ENCODE assay signal across 19 cellular contexts in the genomic region with DNA sequence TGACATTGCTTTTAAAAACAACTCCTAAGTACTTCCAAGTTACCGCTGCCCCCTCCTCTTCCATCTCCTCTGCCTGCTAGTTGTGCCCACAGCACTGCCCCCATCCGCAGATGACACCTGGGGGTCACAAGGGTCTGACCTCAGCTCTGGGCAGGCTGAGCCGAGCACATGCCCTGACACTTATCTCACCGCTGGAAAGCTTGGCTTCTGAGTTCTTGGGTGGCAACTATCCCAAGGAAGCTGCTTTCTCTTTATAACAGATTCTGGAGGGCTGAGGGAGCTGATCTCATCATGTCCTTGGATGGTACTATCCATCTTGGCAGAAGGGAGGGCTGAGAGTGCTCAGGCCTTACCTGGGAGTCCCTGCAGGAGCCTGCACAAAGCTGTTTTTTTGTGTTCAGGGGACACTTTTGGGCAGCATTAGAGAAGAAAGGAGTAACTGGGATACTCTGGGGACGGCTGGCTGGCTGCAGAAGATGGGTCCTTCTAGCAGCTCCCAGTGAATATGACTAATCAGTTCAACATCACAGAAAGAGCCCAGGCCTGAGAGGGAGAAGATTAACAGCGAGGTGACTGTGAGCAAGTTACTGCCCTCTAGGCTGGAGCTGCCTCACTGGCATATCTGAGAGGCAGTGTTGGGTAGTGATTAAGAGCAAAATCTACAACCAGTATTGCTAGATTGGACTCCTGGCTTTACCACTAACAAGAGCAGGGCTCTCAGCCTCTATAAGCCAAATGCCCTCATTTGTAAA.
DNase-seq lines count a peak whose midpoint lies in the region; ATAC-seq and FAIRE-seq lines count a peak whose summit lies in the region.
"Had no signal": no experiment of that assay in that cellular context is flagged by ENCODE, and none has a peak within 500 bp of the region (broad histone marks: within the 10 kb centered on the region; RNA-seq: fewer than 3 reads in every experiment).

No MANE protein-coding gene starts in this region.

- no peak for FAIRE-seq in RCC 7860 (lab: Jason Lieb, UNC)
- FAIRE-seq: G401.6, GM12891 had no signal

- DNase-seq in ELR (ENCODE audit: low read depth) (peak; percentile 59), RCC 7860 (ENCODE audit: low spot score) (peak; percentile 55), renal cortical epithelial cell (ENCODE audit: low read depth) (peak; percentile 54), NAMALWA (ENCODE audit: low spot score) (no peak), NCI-H748 (lab: John Stamatoyannopoulos, UW; ENCODE audit: unreplicated experiment) (no peak), NCI-H345 treated with DMSO at 0.1 percent for 48 hours (lab: John Stamatoyannopoulos, UW; ENCODE audit: unreplicated experiment) (no peak)
- DNase-seq: activated CD4-positive, CD25-positive, alpha-beta regulatory T cell; activated CD8-positive, alpha-beta T cell treated with anti-CD3 and anti-CD28 coated beads, Interleukin-2, amount 10 ng/mL, durations not matched to agents 7 days and 5 days; activated naive CD8-positive, alpha-beta T cell treated with anti-CD3 and anti-CD28 coated beads, Interleukin-2, amount 10 ng/mL, durations not matched to agents 7 days and 5 days; activated T-cell treated with anti-CD3 and anti-CD28 coated beads, Interleukin-2, amount 50 U/mL, for 72 hours; Calu3; left cardiac atrium; NCI-H1048; stimulated activated CD4-positive, alpha-beta T cell treated with anti-CD3 and anti-CD28 coated beads, Interleukin-2, amount 100 ng/mL, for 24 hours had no signal

- ATAC-seq in esophagus mucosa (peak; percentile 69), HG03095 (IDR thresholded peaks at IDR 0.05; ENCODE audit: unreplicated experiment) (no peak)
- ATAC-seq: activated CD8-positive, alpha-beta T cell treated with anti-CD3 and anti-CD28 coated beads, Interleukin-2, amount 10 ng/mL, durations not matched to agents 7 days and 5 days; activated T-cell treated with anti-CD3 and anti-CD28 coated beads, Interleukin-2, amount 50 U/mL, for 72 hours; sciatic nerve had no signal

Comparison
In these comparisons a context has a peak if more than half of its experiments do, and no peak if none do; other contexts are left out.
1. DNase-seq: peak in ELR (single experiment), RCC 7860 (single experiment) and renal cortical epithelial cell (single experiment); none in NAMALWA (single experiment), NCI-H748 (single experiment) and NCI-H345 treated with DMSO at 0.1 percent for 48 hours (single experiment).